8 cellular contexts compared by ENCODE assay signal in genomic region chr14:100304825-100305445, GRCh38. TPM values are rescaled to one million over a fixed set of nuclear protein-coding genes. Genes with fewer than 3 reads are reported as not detected.
A peak's percentile ranks its signal among the peaks of the same experiment; 100 is the strongest.
DNase-seq lines count a peak whose midpoint lies in the region; ATAC-seq, FAIRE-seq and TF ChIP-seq lines count a peak whose summit lies in the region.

No MANE protein-coding gene starts in this region.

- no peaks in the 10 kb centered on the region for H3K9me3 ChIP-seq in breast epithelium
- no peaks in the 10 kb centered on the region for H3K9me3 ChIP-seq in kidney (ENCODE audit: control insufficient read depth in 1 of 2, low read length in 2 of 2)

- H3K27me3 Mint-ChIP-seq in activated naive CD4-positive, alpha-beta T cell treated with anti-CD3 and anti-CD28 coated beads for 36 hours (ENCODE audit: low read depth): peaks cover 10% of the 10 kb centered on the region
- no peaks in the 10 kb centered on the region for H3K27me3 Mint-ChIP-seq in stimulated activated naive B cell treated with anti-CD40 and anti-IgM and Interleukin-4, amounts not matched to agents 10 μg/mL and 1 μg/mL and 100 μg/mL, for 72 hours

- H3K9me3 Mint-ChIP-seq in activated naive CD4-positive, alpha-beta T cell treated with anti-CD3 and anti-CD28 coated beads for 36 hours: no peaks in the 10 kb centered on the region
- H3K9me3 Mint-ChIP-seq in activated naive CD4-positive, alpha-beta T cell treated with anti-CD3 and anti-CD28 coated beads, Interleukin-2, amount 50 U/mL, for 72 hours: no peaks in the 10 kb centered on the region
- no peaks in the 10 kb centered on the region for H3K9me3 Mint-ChIP-seq in stimulated activated naive B cell treated with anti-CD40 and anti-IgM and Interleukin-4, amounts not matched to agents 10 μg/mL and 1 μg/mL and 100 μg/mL, for 72 hours

- peak overlapping the region; percentile 85 to 96 (median 89) for H3K4me3 ChIP-seq in breast epithelium
- H3K4me3 ChIP-seq in kidney (ENCODE audit: low read length in 2 of 2): peak overlapping the region; percentile 63 to 69

- H3K27ac Mint-ChIP-seq in activated naive CD4-positive, alpha-beta T cell treated with anti-CD3 and anti-CD28 coated beads for 36 hours: no peak overlapping the region
- no peak overlapping the region for H3K27ac Mint-ChIP-seq in activated naive CD4-positive, alpha-beta T cell treated with anti-CD3 and anti-CD28 coated beads, Interleukin-2, amount 50 U/mL, for 72 hours
- H3K27ac Mint-ChIP-seq in stimulated activated naive B cell treated with anti-CD40 and anti-IgM and Interleukin-4, amounts not matched to agents 10 μg/mL and 1 μg/mL and 100 μg/mL, for 72 hours: peak overlapping the region; percentile 31

- no peak for TF ChIP-seq POLR2A in breast epithelium (IDR thresholded peaks at IDR 0.05)

- H3K36me3 Mint-ChIP-seq in activated naive CD4-positive, alpha-beta T cell treated with anti-CD3 and anti-CD28 coated beads for 36 hours (ENCODE audit: low read depth): no peaks in the 10 kb centered on the region
- no peaks in the 10 kb centered on the region for H3K36me3 Mint-ChIP-seq in activated naive CD4-positive, alpha-beta T cell treated with anti-CD3 and anti-CD28 coated beads, Interleukin-2, amount 50 U/mL, for 72 hours
- no peaks in the 10 kb centered on the region for H3K36me3 Mint-ChIP-seq in stimulated activated naive B cell treated with anti-CD40 and anti-IgM and Interleukin-4, amounts not matched to agents 10 μg/mL and 1 μg/mL and 100 μg/mL, for 72 hours

- intact Hi-C loops in activated naive CD4-positive, alpha-beta T cell treated with anti-CD3 and anti-CD28 coated beads for 36 hours (cut with micrococcal nuclease): loop anchor here (10.0 kb wide), 1 partner anchor 340 kb away; no protein-coding TSS in a partner anchor
- intact Hi-C loops in breast epithelium (cut with DNase I; ENCODE audit: low total_unique reads): loop anchor here (10.0 kb wide), 1 partner anchor 70 kb away; the partner anchor contains the start of gene WDR25
- intact Hi-C loops in kidney (cut with DNase I): no loop called here

- peak overlapping the region; percentile 65 for H3K4me3 Mint-ChIP-seq in activated naive CD4-positive, alpha-beta T cell treated with anti-CD3 and anti-CD28 coated beads for 36 hours
- H3K4me3 Mint-ChIP-seq in stimulated activated naive B cell treated with anti-CD40 and anti-IgM and Interleukin-4, amounts not matched to agents 10 μg/mL and 1 μg/mL and 100 μg/mL, for 72 hours: peak overlapping the region; percentile 89 to 92

- H3K36me3 ChIP-seq in breast epithelium (no peaks in the 10 kb centered on the region), kidney (ENCODE audit: control insufficient read depth in 1 of 2, insufficient read depth in 2 of 2, low read length in 2 of 2) (no peaks in the 10 kb centered on the region)

- no peak for TF ChIP-seq CTCF in breast epithelium (IDR thresholded peaks at IDR 0.05)
- TF ChIP-seq CTCF in kidney (IDR thresholded peaks at IDR 0.05; ENCODE audit: borderline replicate concordance, extremely low read depth, insufficient read depth): no peak
- no peak for TF ChIP-seq CTCF in GM13977 (IDR thresholded peaks at IDR 0.05; ENCODE audit: extremely low read depth, insufficient read depth, missing control alignments)

- H3K4me1 Mint-ChIP-seq in activated naive CD4-positive, alpha-beta T cell treated with anti-CD3 and anti-CD28 coated beads for 36 hours (ENCODE audit: low read depth): peaks cover 11% of the 10 kb centered on the region
- H3K4me1 Mint-ChIP-seq in stimulated activated naive B cell treated with anti-CD40 and anti-IgM and Interleukin-4, amounts not matched to agents 10 μg/mL and 1 μg/mL and 100 μg/mL, for 72 hours: peaks cover 26 to 48% of the 10 kb centered on the region in 2 donors

- H3K9ac ChIP-seq in kidney (ENCODE audit: low read length in 2 of 2): peak overlapping the region; percentile 41 to 74

- DNase-seq in activated naive CD4-positive, alpha-beta T cell treated with anti-CD3 and anti-CD28 coated beads for 36 hours: no peak
- no peak for DNase-seq in activated naive CD4-positive, alpha-beta T cell treated with anti-CD3 and anti-CD28 coated beads, Interleukin-2, amount 50 U/mL, for 72 hours (ENCODE audit: low spot score in 2 of 2)
- peak; percentile 46 for DNase-seq in NCI-H345 treated with DMSO at 0.1 percent for 48 hours (lab: John Stamatoyannopoulos, UW; ENCODE audit: unreplicated experiment)
- DNase-seq in breast epithelium (ENCODE audit: low spot score in 2 of 2): no peak
- DNase-seq in kidney: peak; percentile 88
- DNase-seq in stimulated activated naive B cell treated with anti-CD40 and anti-IgM and Interleukin-4, amounts not matched to agents 10 μg/mL and 1 μg/mL and 100 μg/mL, for 72 hours: no peak
- DNase-seq in GM13977 (ENCODE audit: low spot score): no peak

- no peak for ATAC-seq in activated naive CD4-positive, alpha-beta T cell treated with anti-CD3 and anti-CD28 coated beads, Interleukin-2, amount 50 U/mL, for 72 hours
- no peak for ATAC-seq in stimulated activated naive B cell treated with anti-CD40 and anti-IgM and Interleukin-4, amounts not matched to agents 10 μg/mL and 1 μg/mL and 100 μg/mL, for 72 hours (replicated peaks)
- ATAC-seq in GM21360 (IDR thresholded peaks at IDR 0.05; ENCODE audit: unreplicated experiment): no peak

- in situ Hi-C loops in GM13977 (cut with MboI; ENCODE audit: low pct_unique_long_range_greater_than_20kb, low sequenced_read_pairs, unreplicated experiment): no loop called here

- H3K27me3 ChIP-seq in breast epithelium: no peaks in the 10 kb centered on the region

- FAIRE-seq in kidney (lab: Jason Lieb, UNC): no peak

- CTCF ChIA-PET in activated naive CD4-positive, alpha-beta T cell treated with anti-CD3 and anti-CD28 coated beads for 36 hours (lab: Charles Lee): interaction anchor here (0.7 to 1.1 kb wide), 2 partner anchors 71 to 72 kb away, joined by 3 to 5 read pairs; a partner anchor contains a TSS

- H3K27ac ChIP-seq in breast epithelium: peak overlapping the region; percentile 78 to 90
- H3K27ac ChIP-seq in kidney (ENCODE audit: low read depth in 2 of 2, low read length in 2 of 2): peak overlapping the region; percentile 76 to 89

- H3K4me1 ChIP-seq in breast epithelium: peaks cover 0 to 23% of the 10 kb centered on the region in 2 donors
- H3K4me1 ChIP-seq in kidney (ENCODE audit: control insufficient read depth in 1 of 2, insufficient read depth in 1 of 2, low read depth in 1 of 2, low read length in 2 of 2): peaks cover 0 to 20% of the 10 kb centered on the region in 2 donors

RNA-seq across cellular contexts. Expression of gene SLC25A29, which starts 1.3 kb away (rescaled TPM):
- total RNA-seq in activated naive CD4-positive, alpha-beta T cell treated with anti-CD3 and anti-CD28 coated beads for 36 hours: 1 to 10 TPM; 8.9 to 9.8 TPM
- total RNA-seq in activated naive CD4-positive, alpha-beta T cell treated with anti-CD3 and anti-CD28 coated beads, Interleukin-2, amount 50 U/mL, for 72 hours: 1 to 10 TPM; 8.5 to 8.9 TPM
- 100 to 1,000 TPM in 2 of 3 donors, 10 to 100 TPM in 1; 40.2 to 119 (median 110) TPM for total RNA-seq in breast epithelium
- 152 TPM for total RNA-seq in kidney
- polyA plus RNA-seq in kidney (ENCODE audit: insufficient read depth, low read depth, low replicate concordance): 88.5 TPM

RNA-seq across cellular contexts. Expression of gene SLC25A47, which starts 18.2 kb away (rescaled TPM):
- total RNA-seq in activated naive CD4-positive, alpha-beta T cell treated with anti-CD3 and anti-CD28 coated beads for 36 hours: not detected
- total RNA-seq in activated naive CD4-positive, alpha-beta T cell treated with anti-CD3 and anti-CD28 coated beads, Interleukin-2, amount 50 U/mL, for 72 hours: under 1 TPM in 1 of 2 donors, not detected in 1; 0.23 TPM
- total RNA-seq in breast epithelium (under 1 TPM in 1 of 3 donors, not detected in 2; 0.16 TPM), kidney (not detected)
- polyA plus RNA-seq in kidney (ENCODE audit: insufficient read depth, low read depth, low replicate concordance): 1.0 TPM

Comparison
In these comparisons a context has a peak if more than half of its experiments do, and no peak if none do; other contexts are left out.
1. DNase-seq: peak in NCI-H345 treated with DMSO at 0.1 percent for 48 hours (single experiment) and kidney (single experiment); none in activated naive CD4-positive, alpha-beta T cell treated with anti-CD3 and anti-CD28 coated beads for 36 hours (single experiment), activated naive CD4-positive, alpha-beta T cell treated with anti-CD3 and anti-CD28 coated beads, Interleukin-2, amount 50 U/mL, for 72 hours (0 of 2), breast epithelium (0 of 2), stimulated activated naive B cell treated with anti-CD40 and anti-IgM and Interleukin-4, amounts not matched to agents 10 μg/mL and 1 μg/mL and 100 μg/mL, for 72 hours (single experiment) and GM13977 (single experiment).